In genomic region chr7:146285418-146285817, GRCh38 we compare ENCODE assay signal across 8 cellular contexts.
"Had no signal": no experiment of that assay in that cellular context is flagged by ENCODE, and none has a peak within 500 bp of the region (broad histone marks: within the 10 kb centered on the region; RNA-seq: fewer than 3 reads in every experiment).

No MANE protein-coding gene starts in this region.

- FAIRE-seq: G401.6, GM12878, GM12891, GM12892, GM18507, GM19239 had no signal

- ATAC-seq: GM12878 had no signal

- H3K4me3 ChIP-seq: GM12878 had no signal

- DNase-seq: GDM1, GF-D8 had no signal
